ENCODE assay signal across 5 cellular contexts in the genomic region with DNA sequence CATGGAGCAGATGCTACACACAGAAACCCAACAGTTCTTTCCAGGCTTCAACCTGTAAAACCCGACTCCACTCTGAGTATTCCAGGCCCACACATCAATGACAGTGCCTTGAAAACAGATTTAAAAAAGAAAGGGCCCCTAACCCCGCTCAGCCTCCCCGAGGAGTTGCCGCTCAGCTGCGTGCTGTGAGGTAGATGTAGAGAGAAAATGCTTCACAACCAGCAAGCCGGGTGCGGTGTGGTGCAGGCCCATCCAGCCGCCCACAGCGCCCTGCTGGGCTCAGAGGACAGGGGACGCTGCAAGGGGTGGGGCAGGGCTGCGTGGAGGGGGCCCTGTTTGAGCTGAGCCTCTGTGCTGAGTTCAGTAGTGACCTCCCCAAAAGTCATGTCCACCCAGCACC. TPM values are rescaled to one million over a fixed set of nuclear protein-coding genes. Genes with fewer than 3 reads are reported as not detected.
"Had no signal": no experiment of that assay in that cellular context is flagged by ENCODE, and none has a peak within 500 bp of the region (broad histone marks: within the 10 kb centered on the region; RNA-seq: fewer than 3 reads in every experiment).

No MANE protein-coding gene starts in this region.

RNA-seq across cellular contexts. Expression of gene TNFRSF13B, which starts 24.8 kb away (rescaled TPM):
- total RNA-seq: M059J, PC-3, Right ventricle myocardium superior, SJSA1 had no signal
- polyA plus RNA-seq: SK-N-SH had no signal
